In genomic region chr18:46340716-46341115, GRCh38 we compare ENCODE assay signal across 1 cellular context.
TF ChIP-seq lines count a peak whose summit lies in the region.

No MANE protein-coding gene starts in this region.

TF ChIP-seq in WTC11, 78 proteins besides CTCF, POLR2A, EP300 and RAD21 (continued from another document):
- TF ChIP-seq ATF2 (CRISPR knock-in tag; IDR thresholded peaks at IDR 0.05; ENCODE audit: borderline replicate concordance, low read depth) = no peak
- TF ChIP-seq GRHL2 (CRISPR knock-in tag; IDR thresholded peaks at IDR 0.05; ENCODE audit: insufficient replicate concordance, severe bottlenecking) = no peak
- TF ChIP-seq ZNF396 (CRISPR knock-in tag; IDR thresholded peaks at IDR 0.05; ENCODE audit: borderline replicate concordance) = no peak
- no peak for TF ChIP-seq ZNF317 (CRISPR knock-in tag; IDR thresholded peaks at IDR 0.05; ENCODE audit: borderline replicate concordance, low read depth)
- TF ChIP-seq AR (CRISPR knock-in tag; IDR thresholded peaks at IDR 0.05) = no peak
- no peak for TF ChIP-seq PREB (CRISPR knock-in tag; IDR thresholded peaks at IDR 0.05; ENCODE audit: borderline replicate concordance)
- TF ChIP-seq NFE2L1 (CRISPR knock-in tag; IDR thresholded peaks at IDR 0.05) = no peak
- TF ChIP-seq SOX15 (CRISPR knock-in tag; IDR thresholded peaks at IDR 0.05) = no peak
- TF ChIP-seq ZNF671 (CRISPR knock-in tag; IDR thresholded peaks at IDR 0.05) = no peak
- no peak for TF ChIP-seq OVOL2 (CRISPR knock-in tag; IDR thresholded peaks at IDR 0.05; ENCODE audit: borderline replicate concordance)
- no peak for TF ChIP-seq ZNF425 (CRISPR knock-in tag; conservative IDR thresholded peaks at IDR 0.05)
- TF ChIP-seq E2F5 (CRISPR knock-in tag; IDR thresholded peaks at IDR 0.05) = no peak
- no peak for TF ChIP-seq MAX (CRISPR knock-in tag; IDR thresholded peaks at IDR 0.05)
TF ChIP-seq in WTC11: peak in this region for 0.
